In genomic region chr4:104743141-104743748, GRCh38 we compare ENCODE assay signal across 11 cellular contexts.
DNase-seq lines count a peak whose midpoint lies in the region; ATAC-seq and TF ChIP-seq lines count a peak whose summit lies in the region.
"Had no signal": no experiment of that assay in that cellular context is flagged by ENCODE, and none has a peak within 500 bp of the region (broad histone marks: within the 10 kb centered on the region; RNA-seq: fewer than 3 reads in every experiment).

No MANE protein-coding gene starts in this region.

- CTCF ChIA-PET in PC-3 (lab: Charles Lee), result no interaction called here

- peak; percentile 87 for ATAC-seq in GM18519 (IDR thresholded peaks at IDR 0.05; ENCODE audit: low FRiP score, unreplicated experiment)
- ATAC-seq in GM21423 (IDR thresholded peaks at IDR 0.05; ENCODE audit: unreplicated experiment), result peak; percentile 97
- peak; percentile 99 for ATAC-seq in HG03066 (IDR thresholded peaks at IDR 0.05; ENCODE audit: low read depth, unreplicated experiment)
- ATAC-seq in PC-3, result no peak

- H3K79me2 ChIP-seq in OCI-LY3 (ENCODE audit: low read length) (no peaks in the 10 kb centered on the region), PC-3 (ENCODE audit: low read length) (no peaks in the 10 kb centered on the region)

- peaks cover 23% of the 10 kb centered on the region for H3K4me1 ChIP-seq in OCI-LY3 (ENCODE audit: low read length)
- H3K4me1 ChIP-seq in PC-3 (ENCODE audit: insufficient read depth, low read length), result peaks cover 16% of the 10 kb centered on the region
- H3K4me1 ChIP-seq: Caco-2 had no signal

- peak overlapping the region; percentile 51 for H3K4me3 ChIP-seq in OCI-LY3 (ENCODE audit: low read length)
- H3K4me3 ChIP-seq in PC-3 (ENCODE audit: low read length), result no peak overlapping the region
- H3K4me3 ChIP-seq: MG63 had no signal

- no peaks in the 10 kb centered on the region for H3F3A ChIP-seq in PC-3 (ENCODE audit: low read length, unreplicated experiment)

- no peak for DNase-seq in activated CD4-positive, alpha-beta T cell treated with anti-CD3 and anti-CD28 coated beads for 48 hours
- DNase-seq in PC-3 (no peak), NCI-H510A treated with DMSO at 0.1 percent for 48 hours (lab: John Stamatoyannopoulos, UW) (no peak), A172 (ENCODE audit: low spot score) (no peak)
- DNase-seq: Caco-2, MG63 had no signal

- POLR2A ChIA-PET in PC-3 (lab: Charles Lee; ENCODE audit: unreplicated experiment), result no interaction called here

- peak overlapping the region; percentile 71 for H3K27ac ChIP-seq in OCI-LY3 (ENCODE audit: low read length)
- H3K27ac ChIP-seq in PC-3 (ENCODE audit: low read length), result no peak overlapping the region
- H3K27ac ChIP-seq: epithelial cell of prostate had no signal

- H3K36me3 ChIP-seq in OCI-LY3 (replicated peaks; ENCODE audit: low read depth, low read length) (no peaks in the 10 kb centered on the region), PC-3 (ENCODE audit: low read depth, low read length) (no peaks in the 10 kb centered on the region)
- H3K36me3 ChIP-seq: MG63 had no signal

- H2AFZ ChIP-seq in OCI-LY3 (ENCODE audit: low read depth, low read length) (peak overlapping the region; percentile 77), PC-3 (ENCODE audit: low read length) (no peak overlapping the region)

- H4K20me1 ChIP-seq in OCI-LY3 (ENCODE audit: insufficient read depth, low read length) (no peaks in the 10 kb centered on the region), PC-3 (ENCODE audit: low read length) (no peaks in the 10 kb centered on the region)

- TF ChIP-seq CTCF in OCI-LY3 (IDR thresholded peaks at IDR 0.05; ENCODE audit: low read depth, low read length), result no peak
- no peak for TF ChIP-seq CTCF in PC-3 (conservative IDR thresholded peaks at IDR 0.05; ENCODE audit: low read depth, low read length)

- H3K9ac ChIP-seq in OCI-LY3 (ENCODE audit: low read length) (peak overlapping the region; percentile 43), PC-3 (ENCODE audit: low read length) (no peak overlapping the region)

- H3K4me2 ChIP-seq in OCI-LY3 (ENCODE audit: low read length) (peak overlapping the region; percentile 66), PC-3 (ENCODE audit: low read length) (no peak overlapping the region)

- no peaks in the 10 kb centered on the region for H3K9me2 ChIP-seq in PC-3 (replicated peaks; ENCODE audit: low read length)

- H3K9me3 ChIP-seq in OCI-LY3 (ENCODE audit: insufficient read depth, low read length) (no peaks in the 10 kb centered on the region), PC-3 (ENCODE audit: low read length) (no peaks in the 10 kb centered on the region)
- H3K9me3 ChIP-seq: Caco-2, MG63 had no signal

- intact Hi-C loops in PC-3 (cut with micrococcal nuclease), result no loop called here

- no TSS peak for BruUV-seq in PC-3 (replicated peaks; lab: Mats Ljungman, UMichigan)

- H3K27me3 ChIP-seq in OCI-LY3 (ENCODE audit: low read depth, low read length) (no peaks in the 10 kb centered on the region), PC-3 (ENCODE audit: low read length) (no peaks in the 10 kb centered on the region)
- H3K27me3 ChIP-seq: MG63 had no signal
